ENCODE assay signal across 1 cellular context in the genomic region with DNA sequence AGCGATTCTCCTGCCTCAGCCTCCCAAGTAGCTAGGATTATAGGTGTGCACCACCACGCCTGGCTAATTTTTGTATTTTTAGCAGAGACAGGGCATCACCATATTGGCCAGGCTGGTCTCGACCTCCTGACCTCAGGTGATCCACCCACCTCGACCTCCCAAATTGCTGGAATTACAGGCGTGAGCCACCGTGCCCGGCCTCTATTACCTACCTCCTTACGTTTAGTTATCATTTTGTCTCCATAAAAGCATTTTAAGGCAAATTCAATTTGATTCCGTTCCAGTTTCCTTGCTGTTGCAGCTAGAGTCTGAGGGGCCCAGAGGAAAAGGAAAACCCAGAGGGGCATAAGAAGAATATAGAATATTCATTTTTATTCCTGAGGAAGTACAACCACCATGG.
TF ChIP-seq lines count a peak whose summit lies in the region.

No MANE protein-coding gene starts in this region.

TF ChIP-seq in A549, 52 proteins besides CTCF, POLR2A, EP300 and RAD21 (continued from another document):
- TF ChIP-seq, protein P1, sequence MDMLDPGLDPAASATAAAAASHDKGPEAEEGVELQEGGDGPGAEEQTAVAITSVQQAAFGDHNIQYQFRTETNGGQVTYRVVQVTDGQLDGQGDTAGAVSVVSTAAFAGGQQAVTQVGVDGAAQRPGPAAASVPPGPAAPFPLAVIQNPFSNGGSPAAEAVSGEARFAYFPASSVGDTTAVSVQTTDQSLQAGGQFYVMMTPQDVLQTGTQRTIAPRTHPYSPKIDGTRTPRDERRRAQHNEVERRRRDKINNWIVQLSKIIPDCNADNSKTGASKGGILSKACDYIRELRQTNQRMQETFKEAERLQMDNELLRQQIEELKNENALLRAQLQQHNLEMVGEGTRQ (IDR thresholded peaks at IDR 0.05): no peak
- no peak for TF ChIP-seq RFX5 (IDR thresholded peaks at IDR 0.05)
TF ChIP-seq in A549: peak in this region for 0.
